Comparison of ENCODE assay signal across 8 cellular contexts in genomic region chr2:142076319-142076718, GRCh38. TPM values are rescaled to one million over a fixed set of nuclear protein-coding genes. Genes with fewer than 3 reads are reported as not detected.
"Had no signal": no experiment of that assay in that cellular context is flagged by ENCODE, and none has a peak within 500 bp of the region (broad histone marks: within the 10 kb centered on the region; RNA-seq: fewer than 3 reads in every experiment).

No MANE protein-coding gene starts in this region.

- ATAC-seq: GM23338, K562 had no signal

- DNase-seq: H9, HCEC 1CT, HFFc6, IMR-90 had no signal

- H3K27ac ChIP-seq: HL-60 had no signal

- H3K4me3 ChIP-seq: GM23338, K562 had no signal

RNA-seq across cellular contexts. Expression of gene LRP1B, which starts 54.5 kb away (rescaled TPM):
- total RNA-seq: H1, H9, HFFc6, K562 had no signal
